Comparison of ENCODE assay signal across 8 cellular contexts in genomic region chr3:140050977-140051957, GRCh38.
DNase-seq lines count a peak whose midpoint lies in the region; ATAC-seq and TF ChIP-seq lines count a peak whose summit lies in the region.

No MANE protein-coding gene starts in this region.

- no peaks in the 10 kb centered on the region for H4K20me1 ChIP-seq in GM23338 (replicated peaks; ENCODE audit: insufficient read depth)
- no peaks in the 10 kb centered on the region for H4K20me1 ChIP-seq in PC-3 (ENCODE audit: low read length)
- no peaks in the 10 kb centered on the region for H4K20me1 ChIP-seq in hepatocyte (ENCODE audit: insufficient read depth, poor library complexity, severe bottlenecking)

- DNase-seq in GM23338 (ENCODE audit: low spot score), result peak; percentile 60
- DNase-seq in PC-3, result no peak
- DNase-seq in hepatocyte (ENCODE audit: low spot score), result no peak
- no peak for DNase-seq in NCI-H345 (lab: John Stamatoyannopoulos, UW)
- DNase-seq in GM13976 (ENCODE audit: low spot score), result no peak
- DNase-seq in activated CD4-positive, alpha-beta T cell treated with anti-CD3 and anti-CD28 coated beads for 4 hours, result no peak

- POLR2A ChIA-PET in PC-3 (lab: Charles Lee; ENCODE audit: unreplicated experiment), result no interaction called here

- no peak overlapping the region for H3K4me2 ChIP-seq in GM23338
- H3K4me2 ChIP-seq in PC-3 (ENCODE audit: low read length), result no peak overlapping the region
- no peak overlapping the region for H3K4me2 ChIP-seq in hepatocyte

- H2AFZ ChIP-seq in GM23338 (peak overlapping the region; percentile 72), PC-3 (ENCODE audit: low read length) (no peak overlapping the region), hepatocyte (no peak overlapping the region)

- H3K9me2 ChIP-seq in GM23338 (ENCODE audit: insufficient read depth), result peaks cover 4% of the 10 kb centered on the region; the same call in 1 of the 2 replicates
- H3K9me2 ChIP-seq in PC-3 (replicated peaks; ENCODE audit: low read length), result no peaks in the 10 kb centered on the region
- H3K9me2 ChIP-seq in hepatocyte (replicated peaks; ENCODE audit: insufficient read depth), result no peaks in the 10 kb centered on the region

- no peaks in the 10 kb centered on the region for H3K4me1 ChIP-seq in GM23338 (ENCODE audit: insufficient read depth)
- no peaks in the 10 kb centered on the region for H3K4me1 ChIP-seq in PC-3 (ENCODE audit: insufficient read depth, low read length)
- H3K4me1 ChIP-seq in hepatocyte (ENCODE audit: insufficient read depth), result peaks cover 4% of the 10 kb centered on the region

- no peak overlapping the region for H3K27ac ChIP-seq in 22Rv1
- H3K27ac ChIP-seq in GM23338 (ENCODE audit: low read depth), result no peak overlapping the region
- H3K27ac ChIP-seq in PC-3 (ENCODE audit: low read length), result no peak overlapping the region
- H3K27ac ChIP-seq in hepatocyte, result no peak overlapping the region

- 65% methylated on average over 12 of the region's 12 CpGs for WGBS in hepatocyte (ENCODE audit: low lambda C conversion rate, missing lambda C conversion rate)

- H3K9ac ChIP-seq in PC-3 (ENCODE audit: low read length), result no peak overlapping the region

- in situ Hi-C loops in GM13976 (cut with MboI; ENCODE audit: low sequenced_read_pairs, unreplicated experiment), result no loop called here

- no peaks in the 10 kb centered on the region for H3K36me3 ChIP-seq in GM23338 (ENCODE audit: insufficient read depth)
- no peaks in the 10 kb centered on the region for H3K36me3 ChIP-seq in PC-3 (ENCODE audit: low read depth, low read length)
- no peaks in the 10 kb centered on the region for H3K36me3 ChIP-seq in hepatocyte (replicated peaks; ENCODE audit: insufficient read depth, low read depth)

- H3K9me3 Mint-ChIP-seq in GM23338, result no peaks in the 10 kb centered on the region

- H3K27me3 Mint-ChIP-seq in GM23338 (ENCODE audit: insufficient read depth, low read depth, poor library complexity), result peaks cover 4% of the 10 kb centered on the region

- H3F3A ChIP-seq in GM23338 (replicated peaks; ENCODE audit: low read depth) (no peaks in the 10 kb centered on the region), PC-3 (ENCODE audit: low read length, unreplicated experiment) (no peaks in the 10 kb centered on the region)

- H3K4me1 Mint-ChIP-seq in GM23338, result peaks cover 3% of the 10 kb centered on the region; the same call in 2 of the 3 replicates

- BruUV-seq in PC-3 (replicated peaks; lab: Mats Ljungman, UMichigan), result no TSS peak

- ATAC-seq in GM23338 (peak; percentile 91), PC-3 (no peak), HG03280 (IDR thresholded peaks at IDR 0.05; ENCODE audit: unreplicated experiment) (no peak)

- no peaks in the 10 kb centered on the region for H3K9me3 ChIP-seq in PC-3 (ENCODE audit: low read length)
- H3K9me3 ChIP-seq in hepatocyte (ENCODE audit: low read depth), result no peaks in the 10 kb centered on the region

- intact Hi-C loops in PC-3 (cut with micrococcal nuclease), result no loop called here

- no peak overlapping the region for H3K27ac Mint-ChIP-seq in GM23338

- no peak overlapping the region for H3K4me3 ChIP-seq in GM23338
- H3K4me3 ChIP-seq in PC-3 (ENCODE audit: low read length), result no peak overlapping the region
- no peak overlapping the region for H3K4me3 ChIP-seq in hepatocyte

- CTCF ChIA-PET in PC-3 (lab: Charles Lee), result no interaction called here

- H3K36me3 Mint-ChIP-seq in GM23338 (ENCODE audit: low read depth), result no peaks in the 10 kb centered on the region

- TF ChIP-seq CTCF in 22Rv1 (IDR thresholded peaks at IDR 0.05) (peak; percentile 80), GM23338 (conservative IDR thresholded peaks at IDR 0.05; ENCODE audit: low read depth in 2 of 2) (peak; percentile 61 to 82), PC-3 (conservative IDR thresholded peaks at IDR 0.05; ENCODE audit: low read depth, low read length) (peak; percentile 27; the same call in 1 of the 2 replicates), hepatocyte (IDR thresholded peaks at IDR 0.05; ENCODE audit: poor library complexity) (peak; percentile 13), GM13976 (IDR thresholded peaks at IDR 0.05; ENCODE audit: borderline replicate concordance, control extremely low read depth, extremely low read depth, insufficient read depth, missing control alignments) (no peak)

- H3K79me2 ChIP-seq in GM23338 (replicated peaks; ENCODE audit: insufficient read depth), result no peaks in the 10 kb centered on the region
- no peaks in the 10 kb centered on the region for H3K79me2 ChIP-seq in PC-3 (ENCODE audit: low read length)
- no peaks in the 10 kb centered on the region for H3K79me2 ChIP-seq in hepatocyte

- H3K27me3 ChIP-seq in GM23338 (ENCODE audit: insufficient read depth), result no peaks in the 10 kb centered on the region
- H3K27me3 ChIP-seq in PC-3 (ENCODE audit: low read length), result no peaks in the 10 kb centered on the region
- no peaks in the 10 kb centered on the region for H3K27me3 ChIP-seq in hepatocyte

- no peak overlapping the region for H3K4me3 Mint-ChIP-seq in GM23338

TF ChIP-seq in GM23338, 12 proteins besides CTCF, POLR2A, EP300 and RAD21 (continues in another document):
- TF ChIP-seq NANOG (IDR thresholded peaks at IDR 0.05; ENCODE audit: borderline replicate concordance) (no peak), ETS1 (IDR thresholded peaks at IDR 0.05) (no peak), EZH2 (IDR thresholded peaks at IDR 0.05; ENCODE audit: low read depth, unreplicated experiment) (no peak), CREB1 (CRISPR knock-in tag; IDR thresholded peaks at IDR 0.05; ENCODE audit: low read depth) (no peak), ZNF331 (CRISPR knock-in tag; IDR thresholded peaks at IDR 0.05; ENCODE audit: low read depth) (no peak), STAT1 (IDR thresholded peaks at IDR 0.05; ENCODE audit: unreplicated experiment) (no peak), JUNB (IDR thresholded peaks at IDR 0.05; ENCODE audit: unreplicated experiment) (no peak), EZH2phosphoT487 (IDR thresholded peaks at IDR 0.05; ENCODE audit: unreplicated experiment) (no peak)
- TF ChIP-seq, protein P1, sequence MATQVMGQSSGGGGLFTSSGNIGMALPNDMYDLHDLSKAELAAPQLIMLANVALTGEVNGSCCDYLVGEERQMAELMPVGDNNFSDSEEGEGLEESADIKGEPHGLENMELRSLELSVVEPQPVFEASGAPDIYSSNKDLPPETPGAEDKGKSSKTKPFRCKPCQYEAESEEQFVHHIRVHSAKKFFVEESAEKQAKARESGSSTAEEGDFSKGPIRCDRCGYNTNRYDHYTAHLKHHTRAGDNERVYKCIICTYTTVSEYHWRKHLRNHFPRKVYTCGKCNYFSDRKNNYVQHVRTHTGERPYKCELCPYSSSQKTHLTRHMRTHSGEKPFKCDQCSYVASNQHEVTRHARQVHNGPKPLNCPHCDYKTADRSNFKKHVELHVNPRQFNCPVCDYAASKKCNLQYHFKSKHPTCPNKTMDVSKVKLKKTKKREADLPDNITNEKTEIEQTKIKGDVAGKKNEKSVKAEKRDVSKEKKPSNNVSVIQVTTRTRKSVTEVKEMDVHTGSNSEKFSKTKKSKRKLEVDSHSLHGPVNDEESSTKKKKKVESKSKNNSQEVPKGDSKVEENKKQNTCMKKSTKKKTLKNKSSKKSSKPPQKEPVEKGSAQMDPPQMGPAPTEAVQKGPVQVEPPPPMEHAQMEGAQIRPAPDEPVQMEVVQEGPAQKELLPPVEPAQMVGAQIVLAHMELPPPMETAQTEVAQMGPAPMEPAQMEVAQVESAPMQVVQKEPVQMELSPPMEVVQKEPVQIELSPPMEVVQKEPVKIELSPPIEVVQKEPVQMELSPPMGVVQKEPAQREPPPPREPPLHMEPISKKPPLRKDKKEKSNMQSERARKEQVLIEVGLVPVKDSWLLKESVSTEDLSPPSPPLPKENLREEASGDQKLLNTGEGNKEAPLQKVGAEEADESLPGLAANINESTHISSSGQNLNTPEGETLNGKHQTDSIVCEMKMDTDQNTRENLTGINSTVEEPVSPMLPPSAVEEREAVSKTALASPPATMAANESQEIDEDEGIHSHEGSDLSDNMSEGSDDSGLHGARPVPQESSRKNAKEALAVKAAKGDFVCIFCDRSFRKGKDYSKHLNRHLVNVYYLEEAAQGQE (IDR thresholded peaks at IDR 0.05; ENCODE audit: unreplicated experiment), result no peak
